ENCODE assay signal across 8 cellular contexts in genomic region chr19:13151605-13152355, GRCh38. TPM values are rescaled to one million over a fixed set of nuclear protein-coding genes. Genes with fewer than 3 reads are reported as not detected.
A peak's percentile ranks its signal among the peaks of the same experiment; 100 is the strongest.
DNase-seq lines count a peak whose midpoint lies in the region; ATAC-seq and TF ChIP-seq lines count a peak whose summit lies in the region.

No MANE protein-coding gene starts in this region.

- no peak overlapping the region for H2AK5ac ChIP-seq in H9 (ENCODE audit: insufficient read length, low read length)

- H3K4me3 ChIP-seq in DOHH2 (ENCODE audit: low read length) (peak overlapping the region; percentile 96), SJCRH30 (peak overlapping the region; percentile 75), fibroblast of villous mesenchyme (ENCODE audit: low read depth, low read length) (peak overlapping the region; percentile 94)

- H3F3A ChIP-seq in DOHH2 (ENCODE audit: control insufficient read depth, insufficient read depth): peaks cover 33% of the 10 kb centered on the region

- peak overlapping the region; percentile 4 for H4K5ac ChIP-seq in H9 (ENCODE audit: insufficient read length, low read depth, low read length)

- H3K4me3 Mint-ChIP-seq in H9: peak overlapping the region; percentile 97 to 98
- H3K4me3 Mint-ChIP-seq in neural crest cell: peak overlapping the region; percentile 99
- H3K4me3 Mint-ChIP-seq in stimulated activated naive CD8-positive, alpha-beta T cell treated with anti-CD3 and anti-CD28 coated beads, Interleukin-15, amount 100 ng/mL, for 72 hours: peak overlapping the region; percentile 93 to 97

- H2BK5ac ChIP-seq in H9 (ENCODE audit: insufficient read length, low read length): no peak overlapping the region

- peaks cover 22% of the 10 kb centered on the region for H3K23me2 ChIP-seq in H9 (ENCODE audit: insufficient read length, low read depth, low read length, poor library complexity, severe bottlenecking)

- no peak overlapping the region for H2BK20ac ChIP-seq in H9 (ENCODE audit: low read depth, low read length, poor library complexity, severe bottlenecking)

- peak overlapping the region; percentile 87 for H4K91ac ChIP-seq in H9 (ENCODE audit: insufficient read length, low read depth, low read length)

- H3K27ac ChIP-seq in DOHH2 (ENCODE audit: low read depth, low read length) (peak overlapping the region; percentile 98), H9 (ENCODE audit: insufficient read length, low read depth, low read length) (peak overlapping the region; percentile 89), SJCRH30 (peak overlapping the region; percentile 93)

- WGBS in H9 (ENCODE audit: extremely low coverage, insufficient read length, low lambda C conversion rate): no CpG with 5 or more reads among the region's 71 CpGs

- no peaks in the 10 kb centered on the region for H3K9me3 ChIP-seq in DOHH2 (ENCODE audit: control insufficient read depth, insufficient read depth, low read length)
- H3K9me3 ChIP-seq in H9 (ENCODE audit: control insufficient read depth, low read depth, low read length): no peaks in the 10 kb centered on the region
- no peaks in the 10 kb centered on the region for H3K9me3 ChIP-seq in SJCRH30 (replicated peaks)

- DNase-seq in H9: peak; percentile 98
- peak; percentile 99 for DNase-seq in MV-4-11 (lab: John Stamatoyannopoulos, UW)
- DNase-seq in SJCRH30: peak; percentile 99
- DNase-seq in activated gamma-delta T cell treated with anti-CD3 and anti-CD28 coated beads, Interleukin-2, amount 50 U/mL, for 16 hours (ENCODE audit: low read depth): peak; percentile 94
- peak; percentile 99 for DNase-seq in fibroblast of villous mesenchyme (ENCODE audit: low read depth)
- peak; percentile 87 for DNase-seq in neural crest cell (ENCODE audit: low read depth, low spot score)
- DNase-seq in stimulated activated naive CD8-positive, alpha-beta T cell treated with anti-CD3 and anti-CD28 coated beads, Interleukin-15, amount 100 ng/mL, for 72 hours: peak; percentile 94 to 96

- H3K36me3 Mint-ChIP-seq in H9 (ENCODE audit: insufficient read depth in 1 of 3, low read depth in 3 of 3) (peaks cover 17 to 23% (median 18%) of the 10 kb centered on the region in 3 experiments), neural crest cell (ENCODE audit: low read depth) (peaks cover 4% of the 10 kb centered on the region)

- peak overlapping the region; percentile 96 for H3K18ac ChIP-seq in H9 (ENCODE audit: insufficient read length, low read depth, low read length)

- TF ChIP-seq CTCF in DOHH2 (IDR thresholded peaks at IDR 0.05; ENCODE audit: low read depth, low read length, poor library complexity, severe bottlenecking): no peak
- no peak for TF ChIP-seq CTCF in H9 (conservative IDR thresholded peaks at IDR 0.05)
- TF ChIP-seq CTCF in fibroblast of villous mesenchyme (IDR thresholded peaks at IDR 0.05; ENCODE audit: insufficient read depth, low read depth, low read length): peak; percentile 8
- peak; percentile 36 for TF ChIP-seq CTCF in neural crest cell (conservative IDR thresholded peaks at IDR 0.05)

- H2AFZ ChIP-seq in H9 (ENCODE audit: low read length): no peak overlapping the region

- H3K36me3 ChIP-seq in DOHH2 (ENCODE audit: control insufficient read depth, low read length) (peaks cover 38% of the 10 kb centered on the region), SJCRH30 (peaks cover 3% of the 10 kb centered on the region; the same call in 1 of the 2 replicates)

- H3K27ac Mint-ChIP-seq in H9 (peak overlapping the region; percentile 98 to 100 (median 100)), neural crest cell (ENCODE audit: unreplicated experiment) (peak overlapping the region; percentile 99)
- H3K27ac Mint-ChIP-seq in stimulated activated naive CD8-positive, alpha-beta T cell treated with anti-CD3 and anti-CD28 coated beads, Interleukin-15, amount 100 ng/mL, for 72 hours: peak overlapping the region; percentile 97 to 100

- no peaks in the 10 kb centered on the region for H3K9me2 ChIP-seq in DOHH2 (replicated peaks; ENCODE audit: control insufficient read depth, low read length)

- H3K4me1 Mint-ChIP-seq in H9 (peaks cover 19 to 22% of the 10 kb centered on the region in 2 experiments), neural crest cell (peaks cover 64% of the 10 kb centered on the region)
- H3K4me1 Mint-ChIP-seq in stimulated activated naive CD8-positive, alpha-beta T cell treated with anti-CD3 and anti-CD28 coated beads, Interleukin-15, amount 100 ng/mL, for 72 hours: peaks cover 40% of the 10 kb centered on the region

- H4K20me1 ChIP-seq in DOHH2 (ENCODE audit: control insufficient read depth, insufficient read depth, low read depth, low read length): peaks cover 8% of the 10 kb centered on the region; the same call in 1 of the 2 replicates
- no peaks in the 10 kb centered on the region for H4K20me1 ChIP-seq in H9 (ENCODE audit: control insufficient read depth, insufficient read depth, insufficient read length)

- H3K27me3 ChIP-seq in DOHH2 (ENCODE audit: control insufficient read depth, low read length) (no peaks in the 10 kb centered on the region), H9 (ENCODE audit: insufficient read depth, low read length) (no peaks in the 10 kb centered on the region), SJCRH30 (no peaks in the 10 kb centered on the region)

- H3K79me2 ChIP-seq in DOHH2 (ENCODE audit: control insufficient read depth, low read length) (peaks cover 54% of the 10 kb centered on the region), H9 (ENCODE audit: insufficient read depth, low read length) (peaks cover 17% of the 10 kb centered on the region; the same call in 1 of the 2 replicates)

- peak overlapping the region; percentile 97 for H2BK120ac ChIP-seq in H9 (ENCODE audit: low read depth, low read length, poor library complexity, severe bottlenecking)

- H2BK15ac ChIP-seq in H9 (ENCODE audit: low read depth, low read length): no peak overlapping the region; the same call in 1 of the 2 replicates

- peak; percentile 51 for ATAC-seq in stimulated activated naive CD8-positive, alpha-beta T cell treated with anti-CD3 and anti-CD28 coated beads, Interleukin-15, amount 100 ng/mL, for 72 hours

- H2BK12ac ChIP-seq in H9 (ENCODE audit: insufficient read length, low read depth, low read length): peak overlapping the region; percentile 71

- H3K23ac ChIP-seq in H9 (ENCODE audit: insufficient read length, low read depth, low read length): no peak overlapping the region

- H3K14ac ChIP-seq in H9 (ENCODE audit: insufficient read depth, low read length): peak overlapping the region; percentile 86

- peak overlapping the region; percentile 69 for H3T11ph ChIP-seq in H9 (ENCODE audit: low read length)

- no peaks in the 10 kb centered on the region for H3K79me1 ChIP-seq in H9 (ENCODE audit: insufficient read depth, low read depth, low read length, poor library complexity, severe bottlenecking)

- peak overlapping the region; percentile 15 for H3K56ac ChIP-seq in H9 (ENCODE audit: insufficient read length, low read depth, low read length)

- H3K27me3 Mint-ChIP-seq in H9 (ENCODE audit: low read depth) (peaks cover 12% of the 10 kb centered on the region), neural crest cell (ENCODE audit: low read depth) (peaks cover 12% of the 10 kb centered on the region)
- H3K27me3 Mint-ChIP-seq in stimulated activated naive CD8-positive, alpha-beta T cell treated with anti-CD3 and anti-CD28 coated beads, Interleukin-15, amount 100 ng/mL, for 72 hours: no peaks in the 10 kb centered on the region

- H3K9me3 Mint-ChIP-seq in H9 (peaks cover 8 to 9% of the 10 kb centered on the region in 2 experiments; a peak in 4 of 5 replicates), neural crest cell (no peaks in the 10 kb centered on the region)
- H3K9me3 Mint-ChIP-seq in stimulated activated naive CD8-positive, alpha-beta T cell treated with anti-CD3 and anti-CD28 coated beads, Interleukin-15, amount 100 ng/mL, for 72 hours: no peaks in the 10 kb centered on the region

- no peak overlapping the region for H4K8ac ChIP-seq in H9 (replicated peaks; ENCODE audit: insufficient read length, low read depth, low read length)

- H3K4me1 ChIP-seq in DOHH2 (ENCODE audit: control insufficient read depth, low read length): peaks cover 48% of the 10 kb centered on the region
- H3K4me1 ChIP-seq in H9 (ENCODE audit: insufficient read depth, low read length): no peaks in the 10 kb centered on the region; the same call in 1 of the 2 replicates
- H3K4me1 ChIP-seq in SJCRH30: peaks cover 11% of the 10 kb centered on the region; the same call in 1 of the 2 replicates

- H3K4me2 ChIP-seq in DOHH2 (ENCODE audit: low read length): peak overlapping the region; percentile 96
- peak overlapping the region; percentile 78 for H3K4me2 ChIP-seq in H9 (ENCODE audit: insufficient read depth, insufficient read length, low read length)

- H3K9ac ChIP-seq in H9 (ENCODE audit: extremely low read depth, insufficient read length, low read length): peak overlapping the region; percentile 90

- peak overlapping the region; percentile 95; the same call in 1 of the 2 replicates for H3K4ac ChIP-seq in H9 (ENCODE audit: low read depth, low read length)

RNA-seq across cellular contexts. Expression of gene IER2, which starts 1.6 kb away (rescaled TPM):
- 160 and 165 TPM in 2 replicates for total RNA-seq in H9 (2021)
- total RNA-seq in SJCRH30 (2014; rRNA removed; shearing (Covaris generic)): 30.2 and 31.7 TPM in 2 replicates
- total RNA-seq in fibroblast of villous mesenchyme: 22.0 and 28.7 TPM in 2 replicates
- 72.5 and 80.3 TPM in 2 replicates for total RNA-seq in neural crest cell

RNA-seq across cellular contexts. Expression of gene STX10, which starts 1.6 kb away (rescaled TPM):
- total RNA-seq in H9 (2021) (39.4 and 40.5 TPM in 2 replicates), fibroblast of villous mesenchyme (58.3 and 69.9 TPM in 2 replicates), neural crest cell (60.6 and 60.7 TPM in 2 replicates)
- 58.5 and 70.7 TPM in 2 replicates for total RNA-seq in SJCRH30 (2014; rRNA removed; shearing (Covaris generic))

RNA-seq across cellular contexts. Expression of gene NACC1, which starts 33.7 kb away (rescaled TPM):
- total RNA-seq in H9 (2021) (198 and 210 TPM in 2 replicates), fibroblast of villous mesenchyme (95.0 and 104 TPM in 2 replicates), neural crest cell (88.3 and 99.4 TPM in 2 replicates)
- total RNA-seq in SJCRH30 (2014; rRNA removed; shearing (Covaris generic)): 103 and 105 TPM in 2 replicates

RNA-seq across cellular contexts. Expression of gene TRMT1, which starts 35.2 kb away (rescaled TPM):
- 92.8 and 95.7 TPM in 2 replicates for total RNA-seq in H9 (2021)
- total RNA-seq in SJCRH30 (2014; rRNA removed; shearing (Covaris generic)): 54.1 and 59.0 TPM in 2 replicates
- total RNA-seq in fibroblast of villous mesenchyme: 25.4 and 25.9 TPM in 2 replicates
- total RNA-seq in neural crest cell: 57.1 and 58.2 TPM in 2 replicates

RNA-seq across cellular contexts. Expression of gene LYL1, which starts 49.1 kb away (rescaled TPM):
- total RNA-seq in H9 (2021) (0.63 and 0.86 TPM in 2 replicates), fibroblast of villous mesenchyme (2.6 and 3.9 TPM in 2 replicates), neural crest cell (0.30 and 0.45 TPM in 2 replicates)
- 0.08 TPM in 1 of 2 replicates, not detected in the other for total RNA-seq in SJCRH30 (2014; rRNA removed; shearing (Covaris generic))

Comparison
In these comparisons a context has a peak if more than half of its experiments do, and no peak if none do; other contexts are left out.
1. Peak in every context shown above with its lines: DNase-seq, ATAC-seq, H3K4me3 ChIP-seq and H3K27ac ChIP-seq.
2. CTCF ChIP-seq: peak in fibroblast of villous mesenchyme (single experiment) and neural crest cell (single experiment); none in DOHH2 (single experiment) and H9 (single experiment).